Comparison of ENCODE assay signal across 8 cellular contexts in genomic region chr14:50875359-50876090, GRCh38. TPM values are rescaled to one million over a fixed set of nuclear protein-coding genes. Genes with fewer than 3 reads are reported as not detected.
DNase-seq lines count a peak whose midpoint lies in the region; ATAC-seq and TF ChIP-seq lines count a peak whose summit lies in the region.

No MANE protein-coding gene starts in this region.

- H3K4me1 Mint-ChIP-seq in activated naive CD4-positive, alpha-beta T cell treated with anti-CD3 and anti-CD28 coated beads, Interleukin-2, amount 50 U/mL, for 24 hours, result peaks cover 42% of the 10 kb centered on the region

- peak; percentile 30 for DNase-seq in GM03348 (ENCODE audit: low spot score)
- DNase-seq in NB4 (ENCODE audit: low read depth), result peak; percentile 79
- DNase-seq in stimulated activated CD4-positive, alpha-beta T cell treated with anti-CD3 and anti-CD28 coated beads, TNF-alpha, amount 100 ng/mL, for 4 hours (ENCODE audit: low read depth in 3 of 3), result peak in 2 of 3 experiments; percentile 14 to 22
- no peak for DNase-seq in DMS153 treated with DMSO at 0.1 percent for 48 hours (lab: John Stamatoyannopoulos, UW; ENCODE audit: unreplicated experiment)
- DNase-seq in upper lobe of right lung, result no peak
- no peak for DNase-seq in NOMO-1 treated with DMSO at 0.1 percent for 48 hours (lab: John Stamatoyannopoulos, UW; ENCODE audit: unreplicated experiment)

- peak; percentile 94 for ATAC-seq in GM21825 (IDR thresholded peaks at IDR 0.05; ENCODE audit: unreplicated experiment)
- no peak for ATAC-seq in upper lobe of right lung

- no peaks in the 10 kb centered on the region for H3K36me3 ChIP-seq in upper lobe of right lung

- no peaks in the 10 kb centered on the region for H3K9me3 ChIP-seq in upper lobe of right lung

- H3K4me3 Mint-ChIP-seq in activated naive CD4-positive, alpha-beta T cell treated with anti-CD3 and anti-CD28 coated beads, Interleukin-2, amount 50 U/mL, for 24 hours, result peak overlapping the region; percentile 65

- H3K4me1 ChIP-seq in upper lobe of right lung, result peaks cover 3% of the 10 kb centered on the region

- no peaks in the 10 kb centered on the region for H3K36me3 Mint-ChIP-seq in activated naive CD4-positive, alpha-beta T cell treated with anti-CD3 and anti-CD28 coated beads, Interleukin-2, amount 50 U/mL, for 24 hours

- TF ChIP-seq CTCF in NB4 (IDR thresholded peaks at IDR 0.05; ENCODE audit: low read depth, low read length) (no peak), upper lobe of right lung (IDR thresholded peaks at IDR 0.05) (no peak)

- H3K27ac ChIP-seq in upper lobe of right lung, result no peak overlapping the region

- H3K4me3 ChIP-seq in NB4 (ENCODE audit: low read depth, low read length), result no peak overlapping the region
- H3K4me3 ChIP-seq in upper lobe of right lung, result no peak overlapping the region

- H3K9me3 Mint-ChIP-seq in activated naive CD4-positive, alpha-beta T cell treated with anti-CD3 and anti-CD28 coated beads, Interleukin-2, amount 50 U/mL, for 24 hours, result no peaks in the 10 kb centered on the region

- peaks cover 31% of the 10 kb centered on the region for H3K27me3 Mint-ChIP-seq in activated naive CD4-positive, alpha-beta T cell treated with anti-CD3 and anti-CD28 coated beads, Interleukin-2, amount 50 U/mL, for 24 hours

- intact Hi-C loops in upper lobe of right lung (cut with DNase I), result no loop called here

- TF ChIP-seq POLR2A in NB4 (IDR thresholded peaks at IDR 0.05; ENCODE audit: extremely low read depth, insufficient read length), result no peak

- H3K27ac Mint-ChIP-seq in activated naive CD4-positive, alpha-beta T cell treated with anti-CD3 and anti-CD28 coated beads, Interleukin-2, amount 50 U/mL, for 24 hours, result no peak overlapping the region

- H3K27me3 ChIP-seq in upper lobe of right lung, result peaks cover 12% of the 10 kb centered on the region

RNA-seq across cellular contexts. Expression of gene ABHD12B, which starts 3.7 kb away (rescaled TPM):
- total RNA-seq in upper lobe of right lung, result 0.43 TPM

RNA-seq across cellular contexts. Expression of gene NIN, which starts 44.6 kb away (rescaled TPM):
- 37.5 TPM for total RNA-seq in upper lobe of right lung

Comparison
In these comparisons a context has a peak if more than half of its experiments do, and no peak if none do; other contexts are left out.
1. DNase-seq: peak in GM03348 (single experiment), NB4 (single experiment) and stimulated activated CD4-positive, alpha-beta T cell treated with anti-CD3 and anti-CD28 coated beads, TNF-alpha, amount 100 ng/mL, for 4 hours (2 of 3); none in DMS153 treated with DMSO at 0.1 percent for 48 hours (single experiment), upper lobe of right lung (single experiment) and NOMO-1 treated with DMSO at 0.1 percent for 48 hours (single experiment).